Comparison of ENCODE assay signal across 14 cellular contexts in genomic region chr14:62097072-62097471, GRCh38.
"Had no signal": no experiment of that assay in that cellular context is flagged by ENCODE, and none has a peak within 500 bp of the region (broad histone marks: within the 10 kb centered on the region; RNA-seq: fewer than 3 reads in every experiment).

No MANE protein-coding gene starts in this region.

- H3K9me3 Mint-ChIP-seq: neural crest cell had no signal

- H3K4me3 Mint-ChIP-seq: activated CD8-positive, alpha-beta T cell treated with anti-CD3 and anti-CD28 coated beads, Interleukin-2, amount 10 ng/mL, durations not matched to agents 7 days and 5 days; activated naive CD8-positive, alpha-beta T cell treated with anti-CD3 and anti-CD28 coated beads, Interleukin-2, amount 10 ng/mL, durations not matched to agents 7 days and 5 days; neural crest cell had no signal

- DNase-seq: activated CD4-positive, alpha-beta T cell treated with anti-CD3 and anti-CD28 coated beads for 48 hours; activated CD8-positive, alpha-beta memory T cell treated with anti-CD3 and anti-CD28 coated beads, Interleukin-2, amount 50 U/mL, for 48 hours; activated CD8-positive, alpha-beta T cell treated with anti-CD3 and anti-CD28 coated beads, Interleukin-2, amount 10 ng/mL, durations not matched to agents 7 days and 5 days; activated naive CD8-positive, alpha-beta T cell treated with anti-CD3 and anti-CD28 coated beads, Interleukin-2, amount 10 ng/mL, durations not matched to agents 7 days and 5 days; aorta; heart right ventricle; islet precursor cell; left lung; stimulated activated CD4-positive, alpha-beta T cell treated with anti-CD3 and anti-CD28 coated beads, Interleukin-15, amount 100 ng/mL, for 24 hours; stimulated activated CD4-positive, alpha-beta T cell treated with anti-CD3 and anti-CD28 coated beads, Interleukin-4, amount 100 ng/mL, for 24 hours; stomach; T-helper 9 cell had no signal

- H3K4me1 Mint-ChIP-seq: activated naive CD8-positive, alpha-beta T cell treated with anti-CD3 and anti-CD28 coated beads, Interleukin-2, amount 10 ng/mL, durations not matched to agents 7 days and 5 days had no signal

- H3K4me1 ChIP-seq: heart right ventricle, left lung, stomach had no signal

- H3K9me3 ChIP-seq: stomach had no signal

- ATAC-seq: activated CD8-positive, alpha-beta T cell treated with anti-CD3 and anti-CD28 coated beads, Interleukin-2, amount 10 ng/mL, durations not matched to agents 7 days and 5 days; heart right ventricle; left lung had no signal

- H3K27me3 ChIP-seq: left lung, stomach had no signal

- H3K27ac ChIP-seq: heart right ventricle, left lung, stomach, VCaP had no signal

- H3K36me3 ChIP-seq: heart right ventricle, left lung, stomach had no signal

- H3K27ac Mint-ChIP-seq: activated CD8-positive, alpha-beta T cell treated with anti-CD3 and anti-CD28 coated beads, Interleukin-2, amount 10 ng/mL, durations not matched to agents 7 days and 5 days; activated naive CD8-positive, alpha-beta T cell treated with anti-CD3 and anti-CD28 coated beads, Interleukin-2, amount 10 ng/mL, durations not matched to agents 7 days and 5 days had no signal

- H3K36me3 Mint-ChIP-seq: activated naive CD8-positive, alpha-beta T cell treated with anti-CD3 and anti-CD28 coated beads, Interleukin-2, amount 10 ng/mL, durations not matched to agents 7 days and 5 days had no signal

- H3K4me3 ChIP-seq: heart right ventricle, left lung, stomach had no signal
